In the genomic region with DNA sequence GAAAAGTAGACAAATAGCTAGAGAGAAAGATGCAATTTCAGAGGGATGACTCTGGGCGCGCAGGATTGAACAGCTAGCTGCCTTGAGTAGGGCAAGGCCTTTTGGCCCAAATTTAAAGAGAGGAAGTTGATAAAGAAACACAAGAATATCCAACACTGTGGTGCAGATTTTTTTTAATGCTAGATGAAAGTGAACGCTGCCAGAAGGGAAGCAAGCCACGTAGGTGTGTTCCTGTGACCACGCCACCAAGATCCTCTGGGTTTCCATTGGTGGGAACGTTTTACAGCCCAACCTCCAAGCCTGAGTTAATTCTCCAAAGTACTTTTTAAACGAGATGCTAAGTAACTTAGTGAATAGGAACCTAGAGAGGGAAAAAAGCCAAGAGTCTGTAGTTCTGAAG, we compare ENCODE assay signal across 21 cellular contexts. TPM values are rescaled to one million over a fixed set of nuclear protein-coding genes. Genes with fewer than 3 reads are reported as not detected.
DNase-seq lines count a peak whose midpoint lies in the region; ATAC-seq lines count a peak whose summit lies in the region.
"Had no signal": no experiment of that assay in that cellular context is flagged by ENCODE, and none has a peak within 500 bp of the region (broad histone marks: within the 10 kb centered on the region; RNA-seq: fewer than 3 reads in every experiment).

No MANE protein-coding gene starts in this region.

- H3K27ac ChIP-seq in CD4-positive, alpha-beta memory T cell (ENCODE audit: low read depth, low read length) = no peak overlapping the region
- H3K27ac ChIP-seq: prostate gland, thoracic aorta had no signal

- no peak overlapping the region for H3K4me3 ChIP-seq in CD4-positive, alpha-beta memory T cell (ENCODE audit: low read length in 2 of 2)
- H3K4me3 ChIP-seq: MG63, prostate gland, thoracic aorta had no signal

- no peaks in the 10 kb centered on the region for H3K36me3 ChIP-seq in CD4-positive, alpha-beta memory T cell (ENCODE audit: insufficient read depth, low read length)
- H3K36me3 ChIP-seq: MG63, prostate gland, thoracic aorta had no signal

- H3K9me3 Mint-ChIP-seq in activated CD4-positive, alpha-beta T cell treated with anti-CD3 and anti-CD28 coated beads, Interleukin-2, amount 10 ng/mL, durations not matched to agents 7 days and 5 days = peaks cover 27% of the 10 kb centered on the region
- peaks cover 0 to 3% (median 0%) of the 10 kb centered on the region in 8 donors for H3K9me3 Mint-ChIP-seq in CD4-positive, alpha-beta memory T cell
- H3K9me3 Mint-ChIP-seq in dendritic cell treated with granulocyte-macrophage colony-stimulating factor and Interleukin-4, amounts not matched to agents 40 ng/mL and 50 ng/mL, for 4 days = peaks cover 8% of the 10 kb centered on the region

- peak; percentile 41 for DNase-seq in activated CD4-positive, alpha-beta T cell treated with anti-CD3 and anti-CD28 coated beads, Interleukin-2, amount 10 ng/mL, durations not matched to agents 7 days and 5 days
- no peak for DNase-seq in activated CD4-positive, alpha-beta T cell treated with anti-CD3 and anti-CD28 coated beads for 48 hours
- peak in 3 of 5 donors; percentile 29 to 40 (median 30) for DNase-seq in CD4-positive, alpha-beta memory T cell
- peak; percentile 10 for DNase-seq in putamen (ENCODE audit: low spot score)
- DNase-seq: amygdala; mammary epithelial cell; MG63; NCI-H187; NCI-H446 treated with DMSO at 0.1 percent for 48 hours; NK-92 treated with Interleukin-12 subunit alpha and Interleukin-12 subunit beta, amount 100 ng/mL, for 24 hours; SK-N-SH had no signal

- no peaks in the 10 kb centered on the region for H3K9me3 ChIP-seq in CD4-positive, alpha-beta memory T cell (ENCODE audit: control insufficient read depth in 1 of 2, low read length in 2 of 2)
- H3K9me3 ChIP-seq: MG63, prostate gland, SK-N-SH, thoracic aorta had no signal

- H3K36me3 Mint-ChIP-seq in activated CD4-positive, alpha-beta T cell treated with anti-CD3 and anti-CD28 coated beads, Interleukin-2, amount 10 ng/mL, durations not matched to agents 7 days and 5 days (ENCODE audit: low read depth) = peaks cover 59% of the 10 kb centered on the region
- no peaks in the 10 kb centered on the region for H3K36me3 Mint-ChIP-seq in CD4-positive, alpha-beta memory T cell
- H3K36me3 Mint-ChIP-seq in dendritic cell treated with granulocyte-macrophage colony-stimulating factor and Interleukin-4, amounts not matched to agents 40 ng/mL and 50 ng/mL, for 4 days (ENCODE audit: low read depth) = peaks cover 31% of the 10 kb centered on the region

- POLR2A ChIA-PET in activated CD4-positive, alpha-beta T cell treated with anti-CD3 and anti-CD28 coated beads, Interleukin-2, amount 10 ng/mL, durations not matched to agents 7 days and 5 days (lab: Charles Lee) = no interaction called here
- POLR2A ChIA-PET in CD4-positive, alpha-beta memory T cell (lab: Charles Lee; ENCODE audit: partially characterized antibody) = interaction anchor here (0.8 to 1.6 kb wide), 3 partner anchors 13 to 81 kb away, joined by 3 to 10 read pairs (median 4); no protein-coding TSS in a partner anchor

- no peak overlapping the region for H3K4me3 Mint-ChIP-seq in activated CD4-positive, alpha-beta T cell treated with anti-CD3 and anti-CD28 coated beads, Interleukin-2, amount 10 ng/mL, durations not matched to agents 7 days and 5 days
- H3K4me3 Mint-ChIP-seq in CD4-positive, alpha-beta memory T cell = peak overlapping the region in 2 of 8 donors; percentile 3 to 40
- no peak overlapping the region for H3K4me3 Mint-ChIP-seq in dendritic cell treated with granulocyte-macrophage colony-stimulating factor and Interleukin-4, amounts not matched to agents 40 ng/mL and 50 ng/mL, for 4 days
- H3K4me3 Mint-ChIP-seq: nephron had no signal

- peaks cover 32% of the 10 kb centered on the region for H3K4me1 ChIP-seq in CD4-positive, alpha-beta memory T cell (ENCODE audit: insufficient read depth, low read length)

- no peaks in the 10 kb centered on the region for H3K27me3 ChIP-seq in CD4-positive, alpha-beta memory T cell (ENCODE audit: insufficient read depth, low read length)
- H3K27me3 ChIP-seq: MG63 had no signal

- intact Hi-C loops in CD4-positive, alpha-beta memory T cell (cut with micrococcal nuclease) = no loop called here
- intact Hi-C loops in dendritic cell treated with granulocyte-macrophage colony-stimulating factor and Interleukin-4, amounts not matched to agents 40 ng/mL and 50 ng/mL, for 4 days (cut with micrococcal nuclease) = loop anchor here (5.0 kb wide), 1 partner anchor 39 kb away; no protein-coding TSS in a partner anchor

- CTCF ChIA-PET in activated CD4-positive, alpha-beta T cell treated with anti-CD3 and anti-CD28 coated beads, Interleukin-2, amount 10 ng/mL, durations not matched to agents 7 days and 5 days (lab: Charles Lee) = interaction anchor here (1.5 kb wide), 1 partner anchor 13 kb away, joined by 7 read pairs; no protein-coding TSS in a partner anchor
- CTCF ChIA-PET in CD4-positive, alpha-beta memory T cell (lab: Charles Lee; ENCODE audit: partially characterized antibody) = no interaction called here

- H3K27me3 Mint-ChIP-seq in activated CD4-positive, alpha-beta T cell treated with anti-CD3 and anti-CD28 coated beads, Interleukin-2, amount 10 ng/mL, durations not matched to agents 7 days and 5 days = no peaks in the 10 kb centered on the region
- H3K27me3 Mint-ChIP-seq in CD4-positive, alpha-beta memory T cell = peaks cover 0 to 4% of the 10 kb centered on the region in 2 donors
- H3K27me3 Mint-ChIP-seq in dendritic cell treated with granulocyte-macrophage colony-stimulating factor and Interleukin-4, amounts not matched to agents 40 ng/mL and 50 ng/mL, for 4 days = no peaks in the 10 kb centered on the region

- peak overlapping the region; percentile 65 for H3K27ac Mint-ChIP-seq in activated CD4-positive, alpha-beta T cell treated with anti-CD3 and anti-CD28 coated beads, Interleukin-2, amount 10 ng/mL, durations not matched to agents 7 days and 5 days
- H3K27ac Mint-ChIP-seq in CD4-positive, alpha-beta memory T cell = peak overlapping the region; percentile 10 to 67 (median 31)
- peak overlapping the region; percentile 32 for H3K27ac Mint-ChIP-seq in dendritic cell treated with granulocyte-macrophage colony-stimulating factor and Interleukin-4, amounts not matched to agents 40 ng/mL and 50 ng/mL, for 4 days
- H3K27ac Mint-ChIP-seq: nephron had no signal

- ATAC-seq in GM21381 (IDR thresholded peaks at IDR 0.05; ENCODE audit: unreplicated experiment) (no peak), HG03025 (IDR thresholded peaks at IDR 0.05; ENCODE audit: low FRiP score, unreplicated experiment) (no peak), HG02623 (IDR thresholded peaks at IDR 0.05; ENCODE audit: unreplicated experiment) (no peak)

- H3K4me1 Mint-ChIP-seq in activated CD4-positive, alpha-beta T cell treated with anti-CD3 and anti-CD28 coated beads, Interleukin-2, amount 10 ng/mL, durations not matched to agents 7 days and 5 days = peaks cover 78% of the 10 kb centered on the region
- peaks cover 24 to 47% (median 34%) of the 10 kb centered on the region in 4 donors for H3K4me1 Mint-ChIP-seq in CD4-positive, alpha-beta memory T cell
- peaks cover 86% of the 10 kb centered on the region for H3K4me1 Mint-ChIP-seq in dendritic cell treated with granulocyte-macrophage colony-stimulating factor and Interleukin-4, amounts not matched to agents 40 ng/mL and 50 ng/mL, for 4 days (ENCODE audit: low read depth)

RNA-seq across cellular contexts. Expression of gene LY86, which starts 8.0 kb away (rescaled TPM):
- 10 to 100 TPM in 1 of 2 experiments, 1 to 10 TPM in 1; 9.5 to 12.2 TPM for total RNA-seq in activated CD4-positive, alpha-beta T cell treated with anti-CD3 and anti-CD28 coated beads, Interleukin-2, amount 10 ng/mL, durations not matched to agents 7 days and 5 days
- 1 to 10 TPM; 1.0 to 1.5 TPM for total RNA-seq in CD4-positive, alpha-beta memory T cell
- 1 to 10 TPM; 1.5 to 4.6 TPM for polyA plus RNA-seq in CD4-positive, alpha-beta memory T cell
- total RNA-seq: Daoy, H4, HepG2, mammary epithelial cell had no signal
- polyA plus RNA-seq: HepG2, mammary epithelial cell, SK-N-SH had no signal

Comparison
In these comparisons a context has a peak if more than half of its experiments do, and no peak if none do; other contexts are left out.
1. RNA of gene LY86, which starts 8.0 kb away (total RNA-seq): 9.5 to 12.2 TPM in activated CD4-positive, alpha-beta T cell treated with anti-CD3 and anti-CD28 coated beads, Interleukin-2, amount 10 ng/mL, durations not matched to agents 7 days and 5 days; 1.0 to 1.5 TPM in CD4-positive, alpha-beta memory T cell; every median in the first group is over 4 times any median in the second.
2. Peak in every context shown above with its lines, with median percentiles within 50 percentile points of each other: H3K27ac Mint-ChIP-seq.